In genomic region chr4:72500214-72500613, GRCh38 we compare ENCODE assay signal across 27 cellular contexts.
"Had no signal": no experiment of that assay in that cellular context is flagged by ENCODE, and none has a peak within 500 bp of the region (broad histone marks: within the 10 kb centered on the region; RNA-seq: fewer than 3 reads in every experiment).

No MANE protein-coding gene starts in this region.

- H3K79me2 ChIP-seq: parathyroid adenoma had no signal

- H3K27ac ChIP-seq: neural progenitor cell, ovary, parathyroid adenoma, psoas muscle, right lobe of liver, sigmoid colon, suprapubic skin, testis, tibial artery, upper lobe of left lung, vagina had no signal

- H2AFZ ChIP-seq: neural progenitor cell, parathyroid adenoma had no signal

- H3K9ac ChIP-seq: neural progenitor cell, parathyroid adenoma had no signal

- H3K9me3 ChIP-seq: sigmoid colon, suprapubic skin, testis, tibial artery, upper lobe of left lung, vagina had no signal

- H3K36me3 ChIP-seq: neural progenitor cell, ovary, right lobe of liver, sigmoid colon, suprapubic skin, tibial artery, upper lobe of left lung, vagina had no signal

- H3K4me1 ChIP-seq: neural progenitor cell, parathyroid adenoma, psoas muscle, right lobe of liver, sigmoid colon, suprapubic skin, testis, tibial artery, upper lobe of left lung, vagina had no signal

- DNase-seq: naive thymus-derived CD4-positive, alpha-beta T cell; natural killer cell; occipital lobe; ovary; posterior cingulate gyrus; psoas muscle; right cardiac atrium; right lobe of liver; sigmoid colon; small intestine; stimulated activated CD4-positive, alpha-beta T cell treated with anti-CD3 and anti-CD28 coated beads, Interleukin-15, amount 100 ng/mL, for 24 hours; stimulated activated CD4-positive, alpha-beta T cell treated with anti-CD3 and anti-CD28 coated beads, Interleukin-4, amount 100 ng/mL, for 1 hour; stimulated activated CD4-positive, alpha-beta T cell treated with anti-CD3 and anti-CD28 coated beads, Interleukin-4, amount 100 ng/mL, for 4 hours; stimulated activated CD8-positive, alpha-beta memory T cell treated with anti-CD3 and anti-CD28 coated beads, Interleukin-4, amount 100 ng/mL, for 48 hours; stimulated activated naive CD4-positive, alpha-beta T cell; stimulated activated naive CD8-positive, alpha-beta T cell treated with anti-CD3 and anti-CD28 coated beads, Interleukin-15, amount 100 ng/mL, for 72 hours; stimulated activated naive CD8-positive, alpha-beta T cell treated with anti-CD3 and anti-CD28 coated beads, Interleukin-15, Interleukin-2, amounts not matched to agents 100 U/mL and 50 U/mL, for 24 hours; substantia nigra; testis; tibial artery; trophoblast cell; upper lobe of left lung had no signal

- H3K4me2 ChIP-seq: neural progenitor cell had no signal

- H3K4me3 ChIP-seq: neural progenitor cell, ovary, psoas muscle, right lobe of liver, sigmoid colon, suprapubic skin, testis, tibial artery, upper lobe of left lung, vagina had no signal

- FAIRE-seq: small intestine, urothelium cell line had no signal

- H3K27me3 ChIP-seq: neural progenitor cell, ovary, right lobe of liver, sigmoid colon, suprapubic skin, testis, tibial artery, upper lobe of left lung, vagina had no signal
